In genomic region chr1:22778842-22779520, GRCh38 we compare ENCODE assay signal across 14 cellular contexts.
DNase-seq lines count a peak whose midpoint lies in the region; ATAC-seq and TF ChIP-seq lines count a peak whose summit lies in the region.
"Had no signal": no experiment of that assay in that cellular context is flagged by ENCODE, and none has a peak within 500 bp of the region (broad histone marks: within the 10 kb centered on the region; RNA-seq: fewer than 3 reads in every experiment).

No MANE protein-coding gene starts in this region.

- intact Hi-C loops in PC-3 (cut with micrococcal nuclease), result no loop called here

- no peaks in the 10 kb centered on the region for H3K9me3 ChIP-seq in PC-3 (ENCODE audit: low read length)

- no peaks in the 10 kb centered on the region for H3K79me2 ChIP-seq in PC-3 (ENCODE audit: low read length)

- no peak overlapping the region for H3K9ac ChIP-seq in PC-3 (ENCODE audit: low read length)

- BruUV-seq in PC-3 (replicated peaks; lab: Mats Ljungman, UMichigan), result no TSS peak

- H3K27ac ChIP-seq in substantia nigra (ENCODE audit: low read depth, low read length, poor library complexity, severe bottlenecking) (peak overlapping the region; percentile 81), PC-3 (ENCODE audit: low read length) (no peak overlapping the region)

- no peaks in the 10 kb centered on the region for H3K36me3 ChIP-seq in PC-3 (ENCODE audit: low read depth, low read length)

- no peaks in the 10 kb centered on the region for H3K9me2 ChIP-seq in PC-3 (replicated peaks; ENCODE audit: low read length)

- DNase-seq in astrocyte of the hippocampus (ENCODE audit: low read depth, low spot score) (peak; percentile 72), globus pallidus (ENCODE audit: low spot score) (peak; percentile 78), middle frontal gyrus (ENCODE audit: extremely low spot score, low spot score) (peak; percentile 24), substantia nigra (lab: John Stamatoyannopoulos, UW) (peak in 45 of 49 donors; percentile 14 to 87 (median 59)), PC-3 (no peak), NCI-H774 (lab: John Stamatoyannopoulos, UW) (no peak)
- DNase-seq in activated CD4-positive, CD25-positive, alpha-beta regulatory T cell (lab: John Stamatoyannopoulos, UW), result no peak
- DNase-seq in activated CD4-positive, alpha-beta T cell treated with anti-CD3 and anti-CD28 coated beads for 4 hours, result no peak
- DNase-seq: activated CD8-positive, alpha-beta memory T cell treated with anti-CD3 and anti-CD28 coated beads, Interleukin-2, amount 50 U/mL, for 4 hours; cerebellar nuclear complex; DMS153; NCI-H187 treated with DMSO at 0.1 percent for 48 hours; NCI-H526 treated with DMSO at 0.1 percent for 48 hours; stimulated activated naive CD4-positive, alpha-beta T cell had no signal

- no peak overlapping the region for H3K4me2 ChIP-seq in PC-3 (ENCODE audit: low read length)

- CTCF ChIA-PET in PC-3 (lab: Charles Lee), result no interaction called here

- no peak overlapping the region for H2AFZ ChIP-seq in PC-3 (ENCODE audit: low read length)

- POLR2A ChIA-PET in PC-3 (lab: Charles Lee; ENCODE audit: unreplicated experiment), result no interaction called here

- no peak overlapping the region for H3K4me3 ChIP-seq in PC-3 (ENCODE audit: low read length)

- no peak for ATAC-seq in PC-3

- H3K4me1 ChIP-seq in PC-3 (ENCODE audit: insufficient read depth, low read length), result peaks cover 3% of the 10 kb centered on the region; the same call in 1 of the 2 replicates

- no peak for TF ChIP-seq CTCF in PC-3 (conservative IDR thresholded peaks at IDR 0.05; ENCODE audit: low read depth, low read length)

- no peaks in the 10 kb centered on the region for H4K20me1 ChIP-seq in PC-3 (ENCODE audit: low read length)

- no peaks in the 10 kb centered on the region for H3K27me3 ChIP-seq in PC-3 (ENCODE audit: low read length)

- H3F3A ChIP-seq in PC-3 (ENCODE audit: low read length, unreplicated experiment), result no peaks in the 10 kb centered on the region

Comparison
In these comparisons a context has a peak if more than half of its experiments do, and no peak if none do; other contexts are left out.
1. DNase-seq: peak in astrocyte of the hippocampus (single experiment), globus pallidus (single experiment), middle frontal gyrus (single experiment) and substantia nigra (45 of 49); none in PC-3 (single experiment), activated CD4-positive, CD25-positive, alpha-beta regulatory T cell (0 of 4), activated CD4-positive, alpha-beta T cell treated with anti-CD3 and anti-CD28 coated beads for 4 hours (0 of 2) and NCI-H774 (single experiment).